In genomic region chr17:63956296-63956920, GRCh38 we compare ENCODE assay signal across 19 cellular contexts. TPM values are rescaled to one million over a fixed set of nuclear protein-coding genes. Genes with fewer than 3 reads are reported as not detected.
DNase-seq lines count a peak whose midpoint lies in the region; ATAC-seq, FAIRE-seq and TF ChIP-seq lines count a peak whose summit lies in the region.
"Had no signal": no experiment of that assay in that cellular context is flagged by ENCODE, and none has a peak within 500 bp of the region (broad histone marks: within the 10 kb centered on the region; RNA-seq: fewer than 3 reads in every experiment).

No MANE protein-coding gene starts in this region.

- no peak overlapping the region for H3K9ac ChIP-seq in HepG2 (ENCODE audit: insufficient read depth, low read depth, low read length)

- no peaks in the 10 kb centered on the region for H3K9me3 ChIP-seq in HepG2 (ENCODE audit: low read length)
- no peaks in the 10 kb centered on the region for H3K9me3 ChIP-seq in right lobe of liver
- H3K9me3 ChIP-seq: mucosa of descending colon, vagina had no signal

- no peaks in the 10 kb centered on the region for H3K36me3 Mint-ChIP-seq in activated B cell treated with CpG ODN at 0.5 μM for 24 hours (ENCODE audit: low read depth)
- H3K36me3 Mint-ChIP-seq in stimulated activated memory B cell treated with anti-CD40 and anti-IgM and Interleukin-4, amounts not matched to agents 10 μg/mL and 1 μg/mL and 100 μg/mL, for 72 hours: no peaks in the 10 kb centered on the region
- H3K36me3 Mint-ChIP-seq in CD14-positive monocyte: no peaks in the 10 kb centered on the region
- H3K36me3 Mint-ChIP-seq in nephron progenitor cell (ENCODE audit: low read depth): no peaks in the 10 kb centered on the region

- no peak for TF ChIP-seq RAD21 in HepG2 (CRISPR knock-in tag; IDR thresholded peaks at IDR 0.05)

- H3K4me2 ChIP-seq in HepG2 (ENCODE audit: low read depth, low read length): no peak overlapping the region

- H3K36me3 ChIP-seq in HepG2 (replicated peaks in 1 of 2; ENCODE audit: control insufficient read depth in 1 of 2, insufficient read depth in 2 of 2, low read length in 2 of 2) (no peaks in the 10 kb centered on the region), right lobe of liver (no peaks in the 10 kb centered on the region)
- H3K36me3 ChIP-seq: vagina had no signal

- CTCF ChIA-PET in HepG2 (lab: Yijun Ruan, JAX; ENCODE audit: low intra/inter-chr PET ratio, low total read pairs): no interaction called here
- CTCF ChIA-PET in activated B cell treated with CpG ODN at 0.5 μM for 24 hours (lab: Charles Lee): interaction anchor here (0.8 to 9.4 kb wide), 7 partner anchors 10 to 177 kb away, joined by 3 to 162 read pairs (median 4); partner anchors contain the start of gene GH1

- H3K27ac Mint-ChIP-seq in activated B cell treated with CpG ODN at 0.5 μM for 24 hours: peak overlapping the region; percentile 11
- peak overlapping the region; percentile 88 for H3K27ac Mint-ChIP-seq in stimulated activated memory B cell treated with anti-CD40 and anti-IgM and Interleukin-4, amounts not matched to agents 10 μg/mL and 1 μg/mL and 100 μg/mL, for 72 hours
- no peak overlapping the region for H3K27ac Mint-ChIP-seq in CD14-positive monocyte
- no peak overlapping the region for H3K27ac Mint-ChIP-seq in nephron progenitor cell

- no peak overlapping the region for H2AFZ ChIP-seq in HepG2 (ENCODE audit: low read length)

- H3K4me1 Mint-ChIP-seq in activated B cell treated with CpG ODN at 0.5 μM for 24 hours (peaks cover 34% of the 10 kb centered on the region), CD14-positive monocyte (peaks cover 12% of the 10 kb centered on the region), nephron progenitor cell (peaks cover 11% of the 10 kb centered on the region)
- H3K4me1 Mint-ChIP-seq in stimulated activated memory B cell treated with anti-CD40 and anti-IgM and Interleukin-4, amounts not matched to agents 10 μg/mL and 1 μg/mL and 100 μg/mL, for 72 hours: peaks cover 36% of the 10 kb centered on the region

- no peak overlapping the region for H3K4me3 Mint-ChIP-seq in activated B cell treated with CpG ODN at 0.5 μM for 24 hours
- H3K4me3 Mint-ChIP-seq in stimulated activated memory B cell treated with anti-CD40 and anti-IgM and Interleukin-4, amounts not matched to agents 10 μg/mL and 1 μg/mL and 100 μg/mL, for 72 hours: no peak overlapping the region
- H3K4me3 Mint-ChIP-seq in CD14-positive monocyte: no peak overlapping the region
- H3K4me3 Mint-ChIP-seq in nephron progenitor cell: no peak overlapping the region

- H3K27ac ChIP-seq in HepG2 (ENCODE audit: extremely low read length, insufficient read depth, low read length): no peak overlapping the region
- no peak overlapping the region for H3K27ac ChIP-seq in right lobe of liver
- H3K27ac ChIP-seq: vagina had no signal

- WGBS in HepG2 (ENCODE audit: low lambda C conversion rate): 36% methylated on average over 4 of the region's 5 CpGs
- 87% methylated on average over 3 of the region's 5 CpGs for WGBS in right lobe of liver (ENCODE audit: insufficient coverage, low coverage, low lambda C conversion rate, missing lambda C conversion rate)

- peak; percentile 81 for FAIRE-seq in HepG2 (lab: Jason Lieb, UNC)

- in situ Hi-C loops in HepG2 (cut with HindIII; ENCODE audit: extremely low pct_ligation_motif_present, low pct_unique_long_range_greater_than_20kb): no loop called here

- TF ChIP-seq EP300 in HepG2 (IDR thresholded peaks at IDR 0.05; ENCODE audit: low read depth in 2 of 2, low read length in 2 of 2) (peak in 1 of 2 experiments; percentile 49; a peak in 1 of 4 replicates), HepG2 (CRISPR knock-in tag; IDR thresholded peaks at IDR 0.05; ENCODE audit: borderline replicate concordance) (no peak; the same call in 1 of the 2 replicates)

- no peaks in the 10 kb centered on the region for H3K79me2 ChIP-seq in HepG2 (ENCODE audit: insufficient read depth, low read length)

- H3K4me3 ChIP-seq in HepG2 (replicated peaks in 1 of 3; ENCODE audit: insufficient read depth in 1 of 3, low read depth in 2 of 3, low read length in 3 of 3) (no peak overlapping the region), right lobe of liver (no peak overlapping the region)
- H3K4me3 ChIP-seq: mucosa of descending colon, vagina had no signal

- peaks cover 12 to 43% of the 10 kb centered on the region in 2 experiments; a peak in 3 of 5 replicates for H3K27me3 ChIP-seq in HepG2 (ENCODE audit: control insufficient read depth in 1 of 2, insufficient read depth in 2 of 2, low read length in 2 of 2)
- H3K27me3 ChIP-seq in right lobe of liver: no peaks in the 10 kb centered on the region
- H3K27me3 ChIP-seq: vagina had no signal

- POLR2A ChIA-PET in HepG2 (lab: Yijun Ruan, JAX): interaction anchor here (1.2 to 1.5 kb wide), 2 partner anchors 10 to 128 kb away, joined by 3 to 6 read pairs; no protein-coding TSS in a partner anchor
- POLR2A ChIA-PET in activated B cell treated with CpG ODN at 0.5 μM for 24 hours (lab: Charles Lee): interaction anchor here (1.2 to 1.9 kb wide), 3 partner anchors 10 to 189 kb away, joined by 4 to 10 read pairs (median 5); partner anchors contain the start of gene CD79B

- TF ChIP-seq CTCF in HepG2 (CRISPR knock-in tag; IDR thresholded peaks at IDR 0.05) (no peak), right lobe of liver (IDR thresholded peaks at IDR 0.05) (no peak), activated B cell treated with CpG ODN at 0.5 μM for 24 hours (IDR thresholded peaks at IDR 0.05) (no peak), CD14-positive monocyte (IDR thresholded peaks at IDR 0.05) (no peak), nephron progenitor cell (IDR thresholded peaks at IDR 0.05) (no peak)

- H3K9me3 Mint-ChIP-seq in activated B cell treated with CpG ODN at 0.5 μM for 24 hours: no peaks in the 10 kb centered on the region
- H3K9me3 Mint-ChIP-seq in stimulated activated memory B cell treated with anti-CD40 and anti-IgM and Interleukin-4, amounts not matched to agents 10 μg/mL and 1 μg/mL and 100 μg/mL, for 72 hours: no peaks in the 10 kb centered on the region
- H3K9me3 Mint-ChIP-seq in CD14-positive monocyte: peaks cover 0 to 3% (median 0%) of the 10 kb centered on the region in 7 donors
- H3K9me3 Mint-ChIP-seq in nephron progenitor cell: no peaks in the 10 kb centered on the region

- intact Hi-C loops in HepG2 (cut with micrococcal nuclease; ENCODE audit: unreplicated experiment): no loop called here
- intact Hi-C loops in right lobe of liver (cut with DNase I): no loop called here
- intact Hi-C loops in activated B cell treated with CpG ODN at 0.5 μM for 24 hours (cut with micrococcal nuclease): no loop called here
- intact Hi-C loops in CD14-positive monocyte (cut with micrococcal nuclease): no loop called here

- H4K20me1 ChIP-seq in HepG2 (ENCODE audit: insufficient read depth, low read length): no peaks in the 10 kb centered on the region

- no TSS peak for BruUV-seq in HepG2 (replicated peaks; lab: Mats Ljungman, UMichigan)

- peak; percentile 66 for ATAC-seq in HepG2
- no peak for ATAC-seq in right lobe of liver
- no peak for ATAC-seq in activated B cell treated with CpG ODN at 0.5 μM for 24 hours (ENCODE audit: low read depth)
- ATAC-seq in stimulated activated memory B cell treated with anti-CD40 and anti-IgM and Interleukin-4, amounts not matched to agents 10 μg/mL and 1 μg/mL and 100 μg/mL, for 72 hours: no peak
- ATAC-seq in GM19395 (IDR thresholded peaks at IDR 0.05; ENCODE audit: unreplicated experiment): no peak
- ATAC-seq: left lobe of liver, mucosa of descending colon had no signal

- TF ChIP-seq POLR2A in HepG2 (IDR thresholded peaks at IDR 0.05; ENCODE audit: insufficient read depth in 1 of 2, low read depth in 2 of 2, low read length in 2 of 2): no peak
- TF ChIP-seq POLR2A in right lobe of liver (IDR thresholded peaks at IDR 0.05): no peak

- DNase-seq in HepG2 (ENCODE audit: low spot score) (peak; percentile 90), right lobe of liver (no peak), activated B cell treated with CpG ODN at 0.5 μM for 24 hours (no peak), fibroblast of the conjunctiva (ENCODE audit: low read depth) (peak; percentile 5), CD14-positive monocyte (ENCODE audit: low spot score) (no peak), nephron progenitor cell (no peak)
- DNase-seq: ACHN; activated CD4-positive, alpha-beta T cell treated with anti-CD3 and anti-CD28 coated beads, Interleukin-2, amount 50 U/mL, for 48 hours; anterior cingulate cortex; Calu3; cortex of kidney; KBM-7; mucosa of descending colon; NCI-H1436 treated with DMSO at 0.1 percent for 48 hours had no signal

- H3K4me1 ChIP-seq in HepG2 (ENCODE audit: insufficient read depth, low read length): peaks cover 17% of the 10 kb centered on the region
- H3K4me1 ChIP-seq in right lobe of liver: no peaks in the 10 kb centered on the region

- H3K27me3 Mint-ChIP-seq in activated B cell treated with CpG ODN at 0.5 μM for 24 hours (no peaks in the 10 kb centered on the region), CD14-positive monocyte (ENCODE audit: low read depth in 3 of 3) (peaks cover 6 to 7% (median 7%) of the 10 kb centered on the region in 3 donors), nephron progenitor cell (ENCODE audit: low read depth, poor library complexity) (peaks cover 31% of the 10 kb centered on the region)
- no peaks in the 10 kb centered on the region for H3K27me3 Mint-ChIP-seq in stimulated activated memory B cell treated with anti-CD40 and anti-IgM and Interleukin-4, amounts not matched to agents 10 μg/mL and 1 μg/mL and 100 μg/mL, for 72 hours

RNA-seq across cellular contexts. Expression of gene SCN4A, which starts 16.3 kb away (rescaled TPM):
- total RNA-seq in HepG2 (2016; rRNA removed; fragmentation: Illumina TruSeq; extraction: Trizol) (0.02 TPM in 1 of 2 replicates, not detected in the other), right lobe of liver (1 to 10 TPM in 1 of 6 experiments, under 1 TPM in 5; 0.10 to 1.4 (median 0.20) TPM), activated B cell treated with CpG ODN at 0.5 μM for 24 hours (0.49 and 0.78 TPM in 2 replicates)
- not detected in 2 replicates for total RNA-seq in HepG2 (2016; cell fraction: cytosol; rRNA removed; fragmentation: Illumina TruSeq; extraction: Trizol; ENCODE audit: low read depth)
- total RNA-seq in HepG2 (2016; cell fraction: insoluble cytoplasmic fraction; rRNA removed; fragmentation: Illumina TruSeq; extraction: Trizol): not detected in 2 replicates
- not detected in 2 replicates for total RNA-seq in HepG2 (2016; cell fraction: membrane; rRNA removed; fragmentation: Illumina TruSeq; extraction: Trizol)
- total RNA-seq in HepG2 (2016; cell fraction: nucleus; rRNA removed; fragmentation: Illumina TruSeq; extraction: Trizol): not detected in 2 replicates
- polyA plus RNA-seq in HepG2 (2011; rRNA removed) (0.03 and 0.04 TPM in 2 replicates), CD14-positive monocyte (not detected)
- 0.01 TPM in 2 replicates for polyA plus RNA-seq in HepG2 (2011; cell fraction: cytosol; rRNA removed)
- polyA plus RNA-seq in HepG2 (2011; cell fraction: nucleus; rRNA removed): 0.07 and 0.13 TPM in 2 replicates
- 0.03 and 0.12 TPM in 2 replicates for polyA plus RNA-seq in HepG2 (2012)
- polyA plus RNA-seq in HepG2 (2016; cell fraction: cytosol; fragmentation: Illumina TruSeq; extraction: Trizol; ENCODE audit: low read depth): not detected in 2 replicates
- polyA plus RNA-seq in HepG2 (2016; cell fraction: insoluble cytoplasmic fraction; fragmentation: Illumina TruSeq; extraction: Trizol; ENCODE audit: low read depth): not detected in 2 replicates
- polyA plus RNA-seq in HepG2 (2016; cell fraction: membrane; fragmentation: Illumina TruSeq; extraction: Trizol; ENCODE audit: low read depth): not detected in 2 replicates
- not detected in 2 replicates for polyA plus RNA-seq in HepG2 (2016; cell fraction: nucleus; fragmentation: Illumina TruSeq; extraction: Trizol; ENCODE audit: insufficient read depth, low read depth)
- polyA minus RNA-seq in HepG2 (2011; rRNA and poly(A)+ RNA removed; ENCODE audit: low replicate concordance): 0.38 and 4.1 TPM in 2 replicates
- not detected in 2 replicates for polyA minus RNA-seq in HepG2 (2011; cell fraction: cytosol; rRNA and poly(A)+ RNA removed)
- 0.26 and 0.37 TPM in 2 replicates for polyA minus RNA-seq in HepG2 (2011; cell fraction: nucleus; rRNA and poly(A)+ RNA removed)
- total RNA-seq: Calu3 had no signal

RNA-seq across cellular contexts. Expression of gene CD79B, which starts 24.3 kb away (rescaled TPM):
- not detected in 2 replicates for total RNA-seq in HepG2 (2016; rRNA removed; fragmentation: Illumina TruSeq; extraction: Trizol)
- total RNA-seq in HepG2 (2016; cell fraction: cytosol; rRNA removed; fragmentation: Illumina TruSeq; extraction: Trizol; ENCODE audit: low read depth): not detected in 2 replicates
- 0.54 TPM in 1 of 2 replicates, not detected in the other for total RNA-seq in HepG2 (2016; cell fraction: insoluble cytoplasmic fraction; rRNA removed; fragmentation: Illumina TruSeq; extraction: Trizol)
- total RNA-seq in HepG2 (2016; cell fraction: membrane; rRNA removed; fragmentation: Illumina TruSeq; extraction: Trizol): not detected in 2 replicates
- not detected in 2 replicates for total RNA-seq in HepG2 (2016; cell fraction: nucleus; rRNA removed; fragmentation: Illumina TruSeq; extraction: Trizol)
- 0.21 TPM in 1 of 2 replicates, not detected in the other for polyA plus RNA-seq in HepG2 (2011; rRNA removed)
- 0.19 and 0.55 TPM in 2 replicates for polyA plus RNA-seq in HepG2 (2011; cell fraction: cytosol; rRNA removed)
- polyA plus RNA-seq in HepG2 (2011; cell fraction: nucleus; rRNA removed): not detected in 2 replicates
- polyA plus RNA-seq in HepG2 (2012): 0.20 TPM in 1 of 2 replicates, not detected in the other
- not detected in 2 replicates for polyA plus RNA-seq in HepG2 (2016; cell fraction: cytosol; fragmentation: Illumina TruSeq; extraction: Trizol; ENCODE audit: low read depth)
- not detected in 2 replicates for polyA plus RNA-seq in HepG2 (2016; cell fraction: insoluble cytoplasmic fraction; fragmentation: Illumina TruSeq; extraction: Trizol; ENCODE audit: low read depth)
- not detected in 2 replicates for polyA plus RNA-seq in HepG2 (2016; cell fraction: membrane; fragmentation: Illumina TruSeq; extraction: Trizol; ENCODE audit: low read depth)
- polyA plus RNA-seq in HepG2 (2016; cell fraction: nucleus; fragmentation: Illumina TruSeq; extraction: Trizol; ENCODE audit: insufficient read depth, low read depth): not detected in 2 replicates
- polyA minus RNA-seq in HepG2 (2011; rRNA and poly(A)+ RNA removed; ENCODE audit: low replicate concordance): not detected in 2 replicates
- polyA minus RNA-seq in HepG2 (2011; cell fraction: cytosol; rRNA and poly(A)+ RNA removed): not detected in 2 replicates
- not detected in 2 replicates for polyA minus RNA-seq in HepG2 (2011; cell fraction: nucleus; rRNA and poly(A)+ RNA removed)
- 1 to 10 TPM in 2 of 6 experiments, under 1 TPM in 4; 0.62 to 2.2 (median 0.92) TPM for total RNA-seq in right lobe of liver
- 706 and 757 TPM in 2 replicates for total RNA-seq in activated B cell treated with CpG ODN at 0.5 μM for 24 hours
- polyA plus RNA-seq in CD14-positive monocyte: 10 to 100 TPM; 19.6 to 21.8 TPM
- total RNA-seq: Calu3 had no signal

RNA-seq across cellular contexts. Expression of gene GH1, which starts 37.8 kb away (rescaled TPM):
- total RNA-seq in HepG2 (2016; rRNA removed; fragmentation: Illumina TruSeq; extraction: Trizol) (not detected in 2 replicates), right lobe of liver (not detected), activated B cell treated with CpG ODN at 0.5 μM for 24 hours (0.27 TPM in 1 of 2 replicates, not detected in the other)
- total RNA-seq in HepG2 (2016; cell fraction: cytosol; rRNA removed; fragmentation: Illumina TruSeq; extraction: Trizol; ENCODE audit: low read depth): not detected in 2 replicates
- not detected in 2 replicates for total RNA-seq in HepG2 (2016; cell fraction: insoluble cytoplasmic fraction; rRNA removed; fragmentation: Illumina TruSeq; extraction: Trizol)
- not detected in 2 replicates for total RNA-seq in HepG2 (2016; cell fraction: membrane; rRNA removed; fragmentation: Illumina TruSeq; extraction: Trizol)
- total RNA-seq in HepG2 (2016; cell fraction: nucleus; rRNA removed; fragmentation: Illumina TruSeq; extraction: Trizol): not detected in 2 replicates
- polyA plus RNA-seq in HepG2 (2011; rRNA removed) (not detected in 2 replicates), CD14-positive monocyte (not detected)
- not detected in 2 replicates for polyA plus RNA-seq in HepG2 (2011; cell fraction: cytosol; rRNA removed)
- not detected in 2 replicates for polyA plus RNA-seq in HepG2 (2011; cell fraction: nucleus; rRNA removed)
- not detected in 2 replicates for polyA plus RNA-seq in HepG2 (2012)
- polyA plus RNA-seq in HepG2 (2016; cell fraction: cytosol; fragmentation: Illumina TruSeq; extraction: Trizol; ENCODE audit: low read depth): not detected in 2 replicates
- polyA plus RNA-seq in HepG2 (2016; cell fraction: insoluble cytoplasmic fraction; fragmentation: Illumina TruSeq; extraction: Trizol; ENCODE audit: low read depth): not detected in 2 replicates
- not detected in 2 replicates for polyA plus RNA-seq in HepG2 (2016; cell fraction: membrane; fragmentation: Illumina TruSeq; extraction: Trizol; ENCODE audit: low read depth)
- polyA plus RNA-seq in HepG2 (2016; cell fraction: nucleus; fragmentation: Illumina TruSeq; extraction: Trizol; ENCODE audit: insufficient read depth, low read depth): not detected in 2 replicates
- not detected in 2 replicates for polyA minus RNA-seq in HepG2 (2011; rRNA and poly(A)+ RNA removed; ENCODE audit: low replicate concordance)
- polyA minus RNA-seq in HepG2 (2011; cell fraction: cytosol; rRNA and poly(A)+ RNA removed): not detected in 2 replicates
- not detected in 2 replicates for polyA minus RNA-seq in HepG2 (2011; cell fraction: nucleus; rRNA and poly(A)+ RNA removed)
- total RNA-seq: Calu3, left lobe of liver, mucosa of descending colon, posterior vena cava, vagina had no signal

RNA-seq across cellular contexts. Expression of gene PRR29, which starts 41.7 kb away (rescaled TPM):
- total RNA-seq in HepG2 (2016; rRNA removed; fragmentation: Illumina TruSeq; extraction: Trizol) (0.07 and 0.11 TPM in 2 replicates), right lobe of liver (under 1 TPM in 3 of 6 experiments, not detected in 3; 0.07 to 0.33 (median 0.12) TPM), activated B cell treated with CpG ODN at 0.5 μM for 24 hours (not detected in 2 replicates)
- not detected in 2 replicates for total RNA-seq in HepG2 (2016; cell fraction: cytosol; rRNA removed; fragmentation: Illumina TruSeq; extraction: Trizol; ENCODE audit: low read depth)
- total RNA-seq in HepG2 (2016; cell fraction: insoluble cytoplasmic fraction; rRNA removed; fragmentation: Illumina TruSeq; extraction: Trizol): 0.19 TPM in 1 of 2 replicates, not detected in the other
- total RNA-seq in HepG2 (2016; cell fraction: membrane; rRNA removed; fragmentation: Illumina TruSeq; extraction: Trizol): 0.06 and 0.14 TPM in 2 replicates
- total RNA-seq in HepG2 (2016; cell fraction: nucleus; rRNA removed; fragmentation: Illumina TruSeq; extraction: Trizol): not detected in 2 replicates
- polyA plus RNA-seq in HepG2 (2011; rRNA removed) (0.08 and 0.20 TPM in 2 replicates), CD14-positive monocyte (1 to 10 TPM; 1.4 to 2.1 TPM)
- polyA plus RNA-seq in HepG2 (2011; cell fraction: cytosol; rRNA removed): 0.06 and 0.07 TPM in 2 replicates
- polyA plus RNA-seq in HepG2 (2011; cell fraction: nucleus; rRNA removed): 0.73 and 0.96 TPM in 2 replicates
- 0.21 and 0.40 TPM in 2 replicates for polyA plus RNA-seq in HepG2 (2012)
- polyA plus RNA-seq in HepG2 (2016; cell fraction: cytosol; fragmentation: Illumina TruSeq; extraction: Trizol; ENCODE audit: low read depth): 0.10 and 0.11 TPM in 2 replicates
- 0.23 TPM in 1 of 2 replicates, not detected in the other for polyA plus RNA-seq in HepG2 (2016; cell fraction: insoluble cytoplasmic fraction; fragmentation: Illumina TruSeq; extraction: Trizol; ENCODE audit: low read depth)
- not detected in 2 replicates for polyA plus RNA-seq in HepG2 (2016; cell fraction: membrane; fragmentation: Illumina TruSeq; extraction: Trizol; ENCODE audit: low read depth)
- not detected in 2 replicates for polyA plus RNA-seq in HepG2 (2016; cell fraction: nucleus; fragmentation: Illumina TruSeq; extraction: Trizol; ENCODE audit: insufficient read depth, low read depth)
- 0.16 TPM in 1 of 2 replicates, not detected in the other for polyA minus RNA-seq in HepG2 (2011; rRNA and poly(A)+ RNA removed; ENCODE audit: low replicate concordance)
- not detected in 2 replicates for polyA minus RNA-seq in HepG2 (2011; cell fraction: cytosol; rRNA and poly(A)+ RNA removed)
- polyA minus RNA-seq in HepG2 (2011; cell fraction: nucleus; rRNA and poly(A)+ RNA removed): 0.26 and 0.37 TPM in 2 replicates
- total RNA-seq: mucosa of descending colon, vagina had no signal

RNA-seq across cellular contexts. Expression of gene CSHL1, which starts 45.4 kb away (rescaled TPM):
- total RNA-seq in HepG2 (2016; rRNA removed; fragmentation: Illumina TruSeq; extraction: Trizol) (not detected in 2 replicates), right lobe of liver (not detected), activated B cell treated with CpG ODN at 0.5 μM for 24 hours (not detected in 2 replicates)
- not detected in 2 replicates for total RNA-seq in HepG2 (2016; cell fraction: cytosol; rRNA removed; fragmentation: Illumina TruSeq; extraction: Trizol; ENCODE audit: low read depth)
- total RNA-seq in HepG2 (2016; cell fraction: insoluble cytoplasmic fraction; rRNA removed; fragmentation: Illumina TruSeq; extraction: Trizol): not detected in 2 replicates
- not detected in 2 replicates for total RNA-seq in HepG2 (2016; cell fraction: membrane; rRNA removed; fragmentation: Illumina TruSeq; extraction: Trizol)
- total RNA-seq in HepG2 (2016; cell fraction: nucleus; rRNA removed; fragmentation: Illumina TruSeq; extraction: Trizol): not detected in 2 replicates
- polyA plus RNA-seq in HepG2 (2011; rRNA removed) (not detected in 2 replicates), CD14-positive monocyte (not detected)
- not detected in 2 replicates for polyA plus RNA-seq in HepG2 (2011; cell fraction: cytosol; rRNA removed)
- polyA plus RNA-seq in HepG2 (2011; cell fraction: nucleus; rRNA removed): not detected in 2 replicates
- polyA plus RNA-seq in HepG2 (2012): not detected in 2 replicates
- not detected in 2 replicates for polyA plus RNA-seq in HepG2 (2016; cell fraction: cytosol; fragmentation: Illumina TruSeq; extraction: Trizol; ENCODE audit: low read depth)
- polyA plus RNA-seq in HepG2 (2016; cell fraction: insoluble cytoplasmic fraction; fragmentation: Illumina TruSeq; extraction: Trizol; ENCODE audit: low read depth): not detected in 2 replicates
- polyA plus RNA-seq in HepG2 (2016; cell fraction: membrane; fragmentation: Illumina TruSeq; extraction: Trizol; ENCODE audit: low read depth): not detected in 2 replicates
- not detected in 2 replicates for polyA plus RNA-seq in HepG2 (2016; cell fraction: nucleus; fragmentation: Illumina TruSeq; extraction: Trizol; ENCODE audit: insufficient read depth, low read depth)
- not detected in 2 replicates for polyA minus RNA-seq in HepG2 (2011; rRNA and poly(A)+ RNA removed; ENCODE audit: low replicate concordance)
- polyA minus RNA-seq in HepG2 (2011; cell fraction: cytosol; rRNA and poly(A)+ RNA removed): not detected in 2 replicates
- polyA minus RNA-seq in HepG2 (2011; cell fraction: nucleus; rRNA and poly(A)+ RNA removed): not detected in 2 replicates
- total RNA-seq: Calu3, left lobe of liver, mucosa of descending colon, posterior vena cava, vagina had no signal

Comparison
In these comparisons a context has a peak if more than half of its experiments do, and no peak if none do; other contexts are left out.
1. DNase-seq: peak in HepG2 (single experiment) and fibroblast of the conjunctiva (single experiment); none in right lobe of liver (0 of 3), activated B cell treated with CpG ODN at 0.5 μM for 24 hours (single experiment), CD14-positive monocyte (single experiment) and nephron progenitor cell (single experiment).
2. H3K27ac Mint-ChIP-seq: peak in activated B cell treated with CpG ODN at 0.5 μM for 24 hours (single experiment) and stimulated activated memory B cell treated with anti-CD40 and anti-IgM and Interleukin-4, amounts not matched to agents 10 μg/mL and 1 μg/mL and 100 μg/mL, for 72 hours (single experiment); none in CD14-positive monocyte (0 of 7) and nephron progenitor cell (single experiment).
3. RNA of gene CD79B, which starts 24.3 kb away (total RNA-seq): 706 to 757 TPM in activated B cell treated with CpG ODN at 0.5 μM for 24 hours; 0.62 to 2.2 TPM in right lobe of liver and 0.54 TPM in HepG2; every median in the first group is over 100 times any median in the second.